Comparison of ENCODE assay signal across 8 cellular contexts in genomic region chr3:186826978-186827857, GRCh38. TPM values are rescaled to one million over a fixed set of nuclear protein-coding genes. Genes with fewer than 3 reads are reported as not detected.
DNase-seq lines count a peak whose midpoint lies in the region; ATAC-seq, FAIRE-seq and TF ChIP-seq lines count a peak whose summit lies in the region.

No MANE protein-coding gene starts in this region.

- H3K27me3 ChIP-seq in WERI-Rb-1 (ENCODE audit: insufficient read depth, low read depth, severe bottlenecking), result peaks cover 54% of the 10 kb centered on the region
- H3K27me3 ChIP-seq in breast epithelium, result peaks cover 0 to 67% of the 10 kb centered on the region in 2 donors
- H3K27me3 ChIP-seq in small intestine (ENCODE audit: control insufficient read depth in 2 of 2, insufficient read depth in 2 of 2, low read length in 2 of 2), result peaks cover 2 to 32% of the 10 kb centered on the region in 2 donors

- H3K9me3 ChIP-seq in A549 (no peaks in the 10 kb centered on the region), WERI-Rb-1 (ENCODE audit: severe bottlenecking) (no peaks in the 10 kb centered on the region), breast epithelium (no peaks in the 10 kb centered on the region), small intestine (ENCODE audit: control insufficient read depth, low read depth) (no peaks in the 10 kb centered on the region)

- peak overlapping the region; percentile 86 to 99 for H3K27ac ChIP-seq in A549
- H3K27ac ChIP-seq in WERI-Rb-1, result 0 out of 2 replicates have a peak overlapping the region, but pooled peaks have one; percentile 44
- no peak overlapping the region for H3K27ac ChIP-seq in breast epithelium
- no peak overlapping the region for H3K27ac ChIP-seq in small intestine (ENCODE audit: low read depth in 1 of 2, low read length in 1 of 2)

- CTCF ChIA-PET in A549 (lab: Yijun Ruan, JAX), result interaction anchor here (0.6 to 2.0 kb wide), 6 partner anchors 17 to 688 kb away, joined by 3 to 5 read pairs (median 5); no protein-coding TSS in a partner anchor

- H3K4me3 ChIP-seq in A549 (peak overlapping the region; percentile 70), WERI-Rb-1 (ENCODE audit: low read depth, low read length) (peak overlapping the region; percentile 62), breast epithelium (peak overlapping the region; percentile 55 to 80 (median 66)), small intestine (ENCODE audit: low read depth in 1 of 2, low read length in 2 of 2) (peak overlapping the region; percentile 56 to 78)

- POLR2A ChIA-PET in A549 (lab: Yijun Ruan, JAX), result interaction anchor here (1.0 to 1.6 kb wide), 4 partner anchors 19 to 337 kb away, joined by 3 to 11 read pairs (median 4); partner anchors contain the start of genes DNAJB11 and EIF4A2

- no peak for TF ChIP-seq EP300 in A549 (IDR thresholded peaks at IDR 0.05)

- WGBS in A549 (ENCODE audit: missing lambda C conversion rate), result 8% methylated on average over 23 of the region's 80 CpGs
- WGBS in small intestine, 3 donors, result 2% methylated on average over 61 to 80 of the region's 80 CpGs

- intact Hi-C loops in breast epithelium (cut with DNase I; ENCODE audit: low total_unique reads), result no loop called here

- ATAC-seq in A549 (peak; percentile 86 to 93), GM18867 (IDR thresholded peaks at IDR 0.05; ENCODE audit: unreplicated experiment) (peak; percentile 93), HG03108 (IDR thresholded peaks at IDR 0.05; ENCODE audit: unreplicated experiment) (peak; percentile 87)

- peak; percentile 74 for TF ChIP-seq POLR2A in A549 (IDR thresholded peaks at IDR 0.05; ENCODE audit: low read length)
- no peak for TF ChIP-seq POLR2A in breast epithelium (IDR thresholded peaks at IDR 0.05)

- FAIRE-seq in A549 (lab: Jason Lieb, UNC), result no peak
- no peak for FAIRE-seq in small intestine (lab: Jason Lieb, UNC)

- H3K36me3 ChIP-seq in WERI-Rb-1 (no peaks in the 10 kb centered on the region), breast epithelium (no peaks in the 10 kb centered on the region), small intestine (ENCODE audit: control insufficient read depth in 2 of 2, insufficient read depth in 2 of 2, low read length in 2 of 2) (no peaks in the 10 kb centered on the region)

- H3K4me2 ChIP-seq in A549, result peak overlapping the region; percentile 73

- DNase-seq in A549 (ENCODE audit: low read depth in 1 of 2, low spot score in 1 of 2) (peak; percentile 72 to 91), NCI-H2196 (lab: John Stamatoyannopoulos, UW; ENCODE audit: unreplicated experiment) (peak; percentile 100), WERI-Rb-1 (peak; percentile 78), breast epithelium (ENCODE audit: low spot score in 2 of 2) (peak; percentile 54 to 55), iPS-NIHi7 (ENCODE audit: extremely low spot score) (peak; percentile 99), small intestine (peak; percentile 81)

- H3K4me1 ChIP-seq in A549, result peaks cover 10% of the 10 kb centered on the region; the same call in 1 of the 3 replicates
- H3K4me1 ChIP-seq in breast epithelium, result no peaks in the 10 kb centered on the region
- H3K4me1 ChIP-seq in small intestine (ENCODE audit: control insufficient read depth in 2 of 2, insufficient read depth in 1 of 2, low read depth in 1 of 2, low read length in 1 of 2), result no peaks in the 10 kb centered on the region

- no peak for TF ChIP-seq RAD21 in A549 (conservative IDR thresholded peaks at IDR 0.05 in 1 of 2, IDR thresholded peaks at IDR 0.05 in 1 of 2)

- TF ChIP-seq CTCF in A549 (IDR thresholded peaks at IDR 0.05) (no peak), WERI-Rb-1 (IDR thresholded peaks at IDR 0.05; ENCODE audit: low read depth, low read length) (no peak), breast epithelium (IDR thresholded peaks at IDR 0.05) (no peak)

TF ChIP-seq in A549, 52 proteins besides CTCF, POLR2A, EP300 and RAD21:
- TF ChIP-seq TFCP2L1 (CRISPR knock-in tag; IDR thresholded peaks at IDR 0.05) (no peak), CBX8 (IDR thresholded peaks at IDR 0.05) (no peak), MAX (IDR thresholded peaks at IDR 0.05) (peak; percentile 44; the same call in 1 of the 2 replicates), BCL3 (IDR thresholded peaks at IDR 0.05) (peak; percentile 41; the same call in 1 of the 3 replicates), E2F6 (IDR thresholded peaks at IDR 0.05; ENCODE audit: borderline replicate concordance, low read depth) (peak; percentile 85), JUN (IDR thresholded peaks at IDR 0.05) (peak in 1 of 2 experiments; percentile 62; a peak in 1 of 5 replicates), CEBPB (IDR thresholded peaks at IDR 0.05) (peak; percentile 90 to 92; a peak in 3 of 4 replicates)

RNA-seq across cellular contexts. Expression of gene ADIPOQ, which starts 15.3 kb away (rescaled TPM):
- not detected in 2 replicates for polyA plus RNA-seq in A549 (2011; rRNA removed)
- not detected in 2 replicates for polyA plus RNA-seq in A549 (2012; cell fraction: cytosol; rRNA removed)
- polyA plus RNA-seq in A549 (2012; cell fraction: nucleus; rRNA removed), result not detected in 2 replicates
- polyA plus RNA-seq in A549 (2017; fragmentation: RNase III; extraction: RNeasy Plus Mini Kit Qiagen cat#74134 plus additional on column Dnase treatment), result not detected in 3 replicates
- polyA minus RNA-seq in A549 (2011; rRNA and poly(A)+ RNA removed), result not detected in 2 replicates
- 1,000 to 10,000 TPM in 1 of 3 donors, 100 to 1,000 TPM in 2; 137 to 2,151 (median 208) TPM for total RNA-seq in breast epithelium
- polyA plus RNA-seq in small intestine, result 10 to 100 TPM in 1 of 3 donors, under 1 TPM in 2; 0.22 to 34.5 (median 0.54) TPM

RNA-seq across cellular contexts. Expression of gene RFC4, which starts 20.9 kb away (rescaled TPM):
- polyA plus RNA-seq in A549 (2011; rRNA removed) (32.8 and 40.6 TPM in 2 replicates), A549 (2017; fragmentation: RNase III; extraction: RNeasy Plus Mini Kit Qiagen cat#74134 plus additional on column Dnase treatment) (68.8 to 76.7 TPM (median 69.8 TPM) in 3 replicates), small intestine (10 to 100 TPM in 1 of 3 donors, 1 to 10 TPM in 2; 9.2 to 31.8 (median 9.2) TPM)
- polyA plus RNA-seq in A549 (2012; cell fraction: cytosol; rRNA removed), result 29.4 and 34.1 TPM in 2 replicates
- polyA plus RNA-seq in A549 (2012; cell fraction: nucleus; rRNA removed), result 18.9 and 31.8 TPM in 2 replicates
- 5.9 and 6.3 TPM in 2 replicates for polyA minus RNA-seq in A549 (2011; rRNA and poly(A)+ RNA removed)
- total RNA-seq in breast epithelium, result 10 to 100 TPM in 2 of 3 donors, 1 to 10 TPM in 1; 8.5 to 14.5 (median 10.8) TPM

RNA-seq across cellular contexts. Expression of gene EIF4A2, which starts 43.8 kb away (rescaled TPM):
- polyA plus RNA-seq in A549 (2011; rRNA removed) (337 and 493 TPM in 2 replicates), A549 (2017; fragmentation: RNase III; extraction: RNeasy Plus Mini Kit Qiagen cat#74134 plus additional on column Dnase treatment) (172 to 194 TPM (median 184 TPM) in 3 replicates), small intestine (100 to 1,000 TPM; 288 to 461 (median 331) TPM)
- polyA plus RNA-seq in A549 (2012; cell fraction: cytosol; rRNA removed), result 77.2 and 104 TPM in 2 replicates
- polyA plus RNA-seq in A549 (2012; cell fraction: nucleus; rRNA removed), result 94.0 and 159 TPM in 2 replicates
- polyA minus RNA-seq in A549 (2011; rRNA and poly(A)+ RNA removed), result 163 and 178 TPM in 2 replicates
- total RNA-seq in breast epithelium, result 100 to 1,000 TPM; 264 to 592 (median 493) TPM

Comparison
In these comparisons a context has a peak if more than half of its experiments do, and no peak if none do; other contexts are left out.
1. H3K27ac ChIP-seq: peak in A549 (2 of 2) and WERI-Rb-1 (single experiment); none in breast epithelium (0 of 2) and small intestine (0 of 2).
2. Peak in every context shown above with its lines, with median percentiles within 50 percentile points of each other: ATAC-seq, DNase-seq and H3K4me3 ChIP-seq.